8 cellular contexts compared by ENCODE assay signal in genomic region chr7:116953727-116954442, GRCh38. TPM values are rescaled to one million over a fixed set of nuclear protein-coding genes. Genes with fewer than 3 reads are reported as not detected.
A peak's percentile ranks its signal among the peaks of the same experiment; 100 is the strongest.
DNase-seq lines count a peak whose midpoint lies in the region; ATAC-seq and TF ChIP-seq lines count a peak whose summit lies in the region.

No MANE protein-coding gene starts in this region.

- H3K9ac ChIP-seq in PC-3 (ENCODE audit: low read length), result peak overlapping the region; percentile 92

- DNase-seq in DMS153 (lab: John Stamatoyannopoulos, UW) (peak; percentile 48), HL-60 (ENCODE audit: low read depth in 1 of 2, low spot score in 1 of 2) (peak; percentile 45 to 58), PC-3 (peak; percentile 77), glomerular visceral epithelial cell (ENCODE audit: extremely low spot score) (peak; percentile 80), occipital lobe (lab: John Stamatoyannopoulos, UW) (peak; percentile 25), aorta (peak; percentile 73 to 85)
- peak; percentile 62 for DNase-seq in activated naive CD8-positive, alpha-beta T cell treated with anti-CD3 and anti-CD28 coated beads for 36 hours

- H3K4me2 ChIP-seq in PC-3 (ENCODE audit: low read length), result peak overlapping the region; percentile 88

- H3K9me3 ChIP-seq in PC-3 (ENCODE audit: low read length) (no peaks in the 10 kb centered on the region), aorta (ENCODE audit: control insufficient read depth, low read length) (no peaks in the 10 kb centered on the region)

- no peaks in the 10 kb centered on the region for H3K9me2 ChIP-seq in PC-3 (replicated peaks; ENCODE audit: low read length)

- TF ChIP-seq CTCF in HL-60 (IDR thresholded peaks at IDR 0.05; ENCODE audit: insufficient read depth, low read length) (no peak), PC-3 (conservative IDR thresholded peaks at IDR 0.05; ENCODE audit: low read depth, low read length) (no peak)

- H3K36me3 ChIP-seq in PC-3 (ENCODE audit: low read depth, low read length) (no peaks in the 10 kb centered on the region), aorta (ENCODE audit: control insufficient read depth in 1 of 2, insufficient read depth in 2 of 2, low read length in 1 of 2) (no peaks in the 10 kb centered on the region)

- H3K27ac Mint-ChIP-seq in activated naive CD8-positive, alpha-beta T cell treated with anti-CD3 and anti-CD28 coated beads for 36 hours, result peak overlapping the region; percentile 90

- H3K9me3 Mint-ChIP-seq in activated naive CD8-positive, alpha-beta T cell treated with anti-CD3 and anti-CD28 coated beads for 36 hours, result no peaks in the 10 kb centered on the region

- peak overlapping the region; percentile 96 for H2AFZ ChIP-seq in PC-3 (ENCODE audit: low read length)

- CTCF ChIA-PET in PC-3 (lab: Charles Lee), result interaction anchor here (0.5 to 1.4 kb wide), 4 partner anchors 24 to 173 kb away, joined by 3 to 6 read pairs (median 3); no protein-coding TSS in a partner anchor

- BruUV-seq in PC-3 (replicated peaks; lab: Mats Ljungman, UMichigan), result no TSS peak

- H3K27me3 ChIP-seq in HL-60 (ENCODE audit: insufficient read depth, poor library complexity, severe bottlenecking), result no peaks in the 10 kb centered on the region
- H3K27me3 ChIP-seq in PC-3 (ENCODE audit: low read length), result no peaks in the 10 kb centered on the region
- no peaks in the 10 kb centered on the region for H3K27me3 ChIP-seq in aorta (ENCODE audit: control insufficient read depth in 1 of 2, insufficient read depth in 2 of 2, low read length in 1 of 2)

- peak overlapping the region; percentile 92 for H3K4me3 Mint-ChIP-seq in activated naive CD8-positive, alpha-beta T cell treated with anti-CD3 and anti-CD28 coated beads for 36 hours

- no peaks in the 10 kb centered on the region for H3F3A ChIP-seq in PC-3 (ENCODE audit: low read length, unreplicated experiment)

- H3K27ac ChIP-seq in HL-60 (replicated peaks) (peak overlapping the region; percentile 94), PC-3 (ENCODE audit: low read length) (peak overlapping the region; percentile 79), aorta (ENCODE audit: low read depth in 1 of 2, low read length in 2 of 2) (peak overlapping the region; percentile 98 to 99)

- H3K4me1 ChIP-seq in PC-3 (ENCODE audit: insufficient read depth, low read length) (peaks cover 28% of the 10 kb centered on the region), aorta (ENCODE audit: control insufficient read depth in 1 of 2, insufficient read depth in 2 of 2, low read length in 2 of 2) (peaks cover 2 to 3% of the 10 kb centered on the region in 2 donors)

- POLR2A ChIA-PET in PC-3 (lab: Charles Lee; ENCODE audit: unreplicated experiment), result interaction anchor here (0.5 to 0.6 kb wide), 2 partner anchors 31 to 454 kb away, joined by 5 read pairs; no protein-coding TSS in a partner anchor

- ATAC-seq in GM19463 (IDR thresholded peaks at IDR 0.05; ENCODE audit: unreplicated experiment) (peak; percentile 36), PC-3 (peak; percentile 68), aorta (ENCODE audit: low FRiP score) (peak; percentile 85)

- WGBS in aorta, 2 donors, result 1% methylated on average over 73 to 89 of the region's 89 CpGs

- peaks cover 4% of the 10 kb centered on the region for H3K36me3 Mint-ChIP-seq in activated naive CD8-positive, alpha-beta T cell treated with anti-CD3 and anti-CD28 coated beads for 36 hours

- peak overlapping the region; percentile 73 for H3K4me3 ChIP-seq in HL-60 (replicated peaks; ENCODE audit: insufficient read depth, low read length)
- peak overlapping the region; percentile 82 for H3K4me3 ChIP-seq in PC-3 (ENCODE audit: low read length)
- H3K4me3 ChIP-seq in aorta (ENCODE audit: low read length in 2 of 2), result peak overlapping the region; percentile 99

- peaks cover 27% of the 10 kb centered on the region for H3K4me1 Mint-ChIP-seq in activated naive CD8-positive, alpha-beta T cell treated with anti-CD3 and anti-CD28 coated beads for 36 hours

- no peaks in the 10 kb centered on the region for H3K27me3 Mint-ChIP-seq in activated naive CD8-positive, alpha-beta T cell treated with anti-CD3 and anti-CD28 coated beads for 36 hours

- H3K79me2 ChIP-seq in PC-3 (ENCODE audit: low read length), result peaks cover 50% of the 10 kb centered on the region

- H4K20me1 ChIP-seq in PC-3 (ENCODE audit: low read length), result no peaks in the 10 kb centered on the region

- intact Hi-C loops in PC-3 (cut with micrococcal nuclease), result no loop called here
- intact Hi-C loops in aorta (cut with DNase I), result no loop called here

RNA-seq across cellular contexts. Expression of gene ST7, which starts 0.6 kb away (rescaled TPM):
- total RNA-seq in PC-3 (2014; rRNA removed), result 13.1 and 19.7 TPM in 2 replicates
- 10 to 100 TPM in 1 of 2 experiments, 1 to 10 TPM in 1; 8.4 to 10.2 TPM for total RNA-seq in activated naive CD8-positive, alpha-beta T cell treated with anti-CD3 and anti-CD28 coated beads for 36 hours
- 72.4 TPM for total RNA-seq in occipital lobe
- total RNA-seq in aorta, result 10 to 100 TPM; 32.1 to 35.3 TPM
- 10 to 100 TPM; 24.2 to 31.7 TPM for polyA plus RNA-seq in aorta

Comparison
In these comparisons a context has a peak if more than half of its experiments do, and no peak if none do; other contexts are left out.
1. Peak in every context shown above with its lines: DNase-seq, ATAC-seq, H3K4me3 ChIP-seq and H3K27ac ChIP-seq.
2. DNase-seq: peak in every context shown above with its lines; median percentile 80 in glomerular visceral epithelial cell; 79 in aorta; 77 in PC-3; 62 in activated naive CD8-positive, alpha-beta T cell treated with anti-CD3 and anti-CD28 coated beads for 36 hours; 52 in HL-60; 48 in DMS153; 25 in occipital lobe.